Comparison of ENCODE assay signal across 1 cellular context in the genomic region with DNA sequence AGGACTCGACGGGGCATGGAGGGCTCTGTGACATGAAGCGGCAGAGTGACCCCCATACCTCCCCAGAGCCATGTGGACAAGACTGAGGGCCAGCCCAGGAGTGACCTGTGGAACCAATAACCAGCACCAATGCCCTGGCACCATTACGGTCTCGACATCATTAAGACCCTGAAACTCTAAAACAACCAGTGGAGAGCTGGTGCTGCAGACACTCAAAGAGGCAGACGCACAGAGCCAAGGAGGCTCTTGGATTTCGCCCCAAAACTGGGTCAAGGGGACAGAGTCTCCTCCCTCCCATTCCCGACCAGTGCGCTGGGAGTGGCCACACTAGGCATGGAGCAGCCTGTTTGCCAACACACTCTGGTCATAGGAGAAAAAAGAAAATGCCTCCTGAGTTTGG.
TF ChIP-seq lines count a peak whose summit lies in the region.

No MANE protein-coding gene starts in this region.

TF ChIP-seq in GM23338, 12 proteins besides CTCF, POLR2A, EP300 and RAD21 (continued from another document):
- TF ChIP-seq, protein P1, sequence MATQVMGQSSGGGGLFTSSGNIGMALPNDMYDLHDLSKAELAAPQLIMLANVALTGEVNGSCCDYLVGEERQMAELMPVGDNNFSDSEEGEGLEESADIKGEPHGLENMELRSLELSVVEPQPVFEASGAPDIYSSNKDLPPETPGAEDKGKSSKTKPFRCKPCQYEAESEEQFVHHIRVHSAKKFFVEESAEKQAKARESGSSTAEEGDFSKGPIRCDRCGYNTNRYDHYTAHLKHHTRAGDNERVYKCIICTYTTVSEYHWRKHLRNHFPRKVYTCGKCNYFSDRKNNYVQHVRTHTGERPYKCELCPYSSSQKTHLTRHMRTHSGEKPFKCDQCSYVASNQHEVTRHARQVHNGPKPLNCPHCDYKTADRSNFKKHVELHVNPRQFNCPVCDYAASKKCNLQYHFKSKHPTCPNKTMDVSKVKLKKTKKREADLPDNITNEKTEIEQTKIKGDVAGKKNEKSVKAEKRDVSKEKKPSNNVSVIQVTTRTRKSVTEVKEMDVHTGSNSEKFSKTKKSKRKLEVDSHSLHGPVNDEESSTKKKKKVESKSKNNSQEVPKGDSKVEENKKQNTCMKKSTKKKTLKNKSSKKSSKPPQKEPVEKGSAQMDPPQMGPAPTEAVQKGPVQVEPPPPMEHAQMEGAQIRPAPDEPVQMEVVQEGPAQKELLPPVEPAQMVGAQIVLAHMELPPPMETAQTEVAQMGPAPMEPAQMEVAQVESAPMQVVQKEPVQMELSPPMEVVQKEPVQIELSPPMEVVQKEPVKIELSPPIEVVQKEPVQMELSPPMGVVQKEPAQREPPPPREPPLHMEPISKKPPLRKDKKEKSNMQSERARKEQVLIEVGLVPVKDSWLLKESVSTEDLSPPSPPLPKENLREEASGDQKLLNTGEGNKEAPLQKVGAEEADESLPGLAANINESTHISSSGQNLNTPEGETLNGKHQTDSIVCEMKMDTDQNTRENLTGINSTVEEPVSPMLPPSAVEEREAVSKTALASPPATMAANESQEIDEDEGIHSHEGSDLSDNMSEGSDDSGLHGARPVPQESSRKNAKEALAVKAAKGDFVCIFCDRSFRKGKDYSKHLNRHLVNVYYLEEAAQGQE (IDR thresholded peaks at IDR 0.05; ENCODE audit: unreplicated experiment), result no peak
- TF ChIP-seq POLR2AphosphoS5 (IDR thresholded peaks at IDR 0.05; ENCODE audit: low read depth) (no peak), JUNB (IDR thresholded peaks at IDR 0.05; ENCODE audit: unreplicated experiment) (no peak), EZH2phosphoT487 (IDR thresholded peaks at IDR 0.05; ENCODE audit: unreplicated experiment) (no peak), CREB1 (CRISPR knock-in tag; IDR thresholded peaks at IDR 0.05; ENCODE audit: low read depth) (no peak), ZNF114 (CRISPR knock-in tag; IDR thresholded peaks at IDR 0.05) (no peak), EZH2 (IDR thresholded peaks at IDR 0.05; ENCODE audit: low read depth, unreplicated experiment) (no peak), STAT1 (IDR thresholded peaks at IDR 0.05; ENCODE audit: unreplicated experiment) (no peak), ZNF331 (CRISPR knock-in tag; IDR thresholded peaks at IDR 0.05; ENCODE audit: low read depth) (no peak)
- TF ChIP-seq, protein P2, sequence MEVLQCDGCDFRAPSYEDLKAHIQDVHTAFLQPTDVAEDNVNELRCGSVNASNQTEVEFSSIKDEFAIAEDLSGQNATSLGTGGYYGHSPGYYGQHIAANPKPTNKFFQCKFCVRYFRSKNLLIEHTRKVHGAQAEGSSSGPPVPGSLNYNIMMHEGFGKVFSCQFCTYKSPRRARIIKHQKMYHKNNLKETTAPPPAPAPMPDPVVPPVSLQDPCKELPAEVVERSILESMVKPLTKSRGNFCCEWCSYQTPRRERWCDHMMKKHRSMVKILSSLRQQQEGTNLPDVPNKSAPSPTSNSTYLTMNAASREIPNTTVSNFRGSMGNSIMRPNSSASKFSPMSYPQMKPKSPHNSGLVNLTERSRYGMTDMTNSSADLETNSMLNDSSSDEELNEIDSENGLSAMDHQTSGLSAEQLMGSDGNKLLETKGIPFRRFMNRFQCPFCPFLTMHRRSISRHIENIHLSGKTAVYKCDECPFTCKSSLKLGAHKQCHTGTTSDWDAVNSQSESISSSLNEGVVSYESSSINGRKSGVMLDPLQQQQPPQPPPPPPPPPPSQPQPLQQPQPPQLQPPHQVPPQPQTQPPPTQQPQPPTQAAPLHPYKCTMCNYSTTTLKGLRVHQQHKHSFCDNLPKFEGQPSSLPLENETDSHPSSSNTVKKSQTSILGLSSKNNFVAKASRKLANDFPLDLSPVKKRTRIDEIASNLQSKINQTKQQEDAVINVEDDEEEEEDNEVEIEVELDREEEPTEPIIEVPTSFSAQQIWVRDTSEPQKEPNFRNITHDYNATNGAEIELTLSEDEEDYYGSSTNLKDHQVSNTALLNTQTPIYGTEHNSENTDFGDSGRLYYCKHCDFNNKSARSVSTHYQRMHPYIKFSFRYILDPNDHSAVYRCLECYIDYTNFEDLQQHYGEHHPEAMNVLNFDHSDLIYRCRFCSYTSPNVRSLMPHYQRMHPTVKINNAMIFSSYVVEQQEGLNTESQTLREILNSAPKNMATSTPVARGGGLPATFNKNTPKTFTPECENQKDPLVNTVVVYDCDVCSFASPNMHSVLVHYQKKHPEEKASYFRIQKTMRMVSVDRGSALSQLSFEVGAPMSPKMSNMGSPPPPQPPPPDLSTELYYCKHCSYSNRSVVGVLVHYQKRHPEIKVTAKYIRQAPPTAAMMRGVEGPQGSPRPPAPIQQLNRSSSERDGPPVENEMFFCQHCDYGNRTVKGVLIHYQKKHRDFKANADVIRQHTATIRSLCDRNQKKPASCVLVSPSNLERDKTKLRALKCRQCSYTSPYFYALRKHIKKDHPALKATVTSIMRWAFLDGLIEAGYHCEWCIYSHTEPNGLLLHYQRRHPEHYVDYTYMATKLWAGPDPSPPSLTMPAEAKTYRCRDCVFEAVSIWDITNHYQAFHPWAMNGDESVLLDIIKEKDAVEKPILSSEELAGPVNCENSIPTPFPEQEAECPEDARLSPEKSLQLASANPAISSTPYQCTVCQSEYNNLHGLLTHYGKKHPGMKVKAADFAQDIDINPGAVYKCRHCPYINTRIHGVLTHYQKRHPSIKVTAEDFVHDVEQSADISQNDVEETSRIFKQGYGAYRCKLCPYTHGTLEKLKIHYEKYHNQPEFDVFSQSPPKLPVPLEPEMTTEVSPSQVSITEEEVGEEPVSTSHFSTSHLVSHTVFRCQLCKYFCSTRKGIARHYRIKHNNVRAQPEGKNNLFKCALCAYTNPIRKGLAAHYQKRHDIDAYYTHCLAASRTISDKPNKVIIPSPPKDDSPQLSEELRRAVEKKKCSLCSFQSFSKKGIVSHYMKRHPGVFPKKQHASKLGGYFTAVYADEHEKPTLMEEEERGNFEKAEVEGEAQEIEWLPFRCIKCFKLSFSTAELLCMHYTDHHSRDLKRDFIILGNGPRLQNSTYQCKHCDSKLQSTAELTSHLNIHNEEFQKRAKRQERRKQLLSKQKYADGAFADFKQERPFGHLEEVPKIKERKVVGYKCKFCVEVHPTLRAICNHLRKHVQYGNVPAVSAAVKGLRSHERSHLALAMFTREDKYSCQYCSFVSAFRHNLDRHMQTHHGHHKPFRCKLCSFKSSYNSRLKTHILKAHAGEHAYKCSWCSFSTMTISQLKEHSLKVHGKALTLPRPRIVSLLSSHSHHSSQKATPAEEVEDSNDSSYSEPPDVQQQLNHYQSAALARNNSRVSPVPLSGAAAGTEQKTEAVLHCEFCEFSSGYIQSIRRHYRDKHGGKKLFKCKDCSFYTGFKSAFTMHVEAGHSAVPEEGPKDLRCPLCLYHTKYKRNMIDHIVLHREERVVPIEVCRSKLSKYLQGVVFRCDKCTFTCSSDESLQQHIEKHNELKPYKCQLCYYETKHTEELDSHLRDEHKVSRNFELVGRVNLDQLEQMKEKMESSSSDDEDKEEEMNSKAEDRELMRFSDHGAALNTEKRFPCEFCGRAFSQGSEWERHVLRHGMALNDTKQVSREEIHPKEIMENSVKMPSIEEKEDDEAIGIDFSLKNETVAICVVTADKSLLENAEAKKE (CRISPR knock-in tag; IDR thresholded peaks at IDR 0.05), result no peak
TF ChIP-seq in GM23338: peak in this region for 0.
